8 cellular contexts compared by ENCODE assay signal in the genomic region with DNA sequence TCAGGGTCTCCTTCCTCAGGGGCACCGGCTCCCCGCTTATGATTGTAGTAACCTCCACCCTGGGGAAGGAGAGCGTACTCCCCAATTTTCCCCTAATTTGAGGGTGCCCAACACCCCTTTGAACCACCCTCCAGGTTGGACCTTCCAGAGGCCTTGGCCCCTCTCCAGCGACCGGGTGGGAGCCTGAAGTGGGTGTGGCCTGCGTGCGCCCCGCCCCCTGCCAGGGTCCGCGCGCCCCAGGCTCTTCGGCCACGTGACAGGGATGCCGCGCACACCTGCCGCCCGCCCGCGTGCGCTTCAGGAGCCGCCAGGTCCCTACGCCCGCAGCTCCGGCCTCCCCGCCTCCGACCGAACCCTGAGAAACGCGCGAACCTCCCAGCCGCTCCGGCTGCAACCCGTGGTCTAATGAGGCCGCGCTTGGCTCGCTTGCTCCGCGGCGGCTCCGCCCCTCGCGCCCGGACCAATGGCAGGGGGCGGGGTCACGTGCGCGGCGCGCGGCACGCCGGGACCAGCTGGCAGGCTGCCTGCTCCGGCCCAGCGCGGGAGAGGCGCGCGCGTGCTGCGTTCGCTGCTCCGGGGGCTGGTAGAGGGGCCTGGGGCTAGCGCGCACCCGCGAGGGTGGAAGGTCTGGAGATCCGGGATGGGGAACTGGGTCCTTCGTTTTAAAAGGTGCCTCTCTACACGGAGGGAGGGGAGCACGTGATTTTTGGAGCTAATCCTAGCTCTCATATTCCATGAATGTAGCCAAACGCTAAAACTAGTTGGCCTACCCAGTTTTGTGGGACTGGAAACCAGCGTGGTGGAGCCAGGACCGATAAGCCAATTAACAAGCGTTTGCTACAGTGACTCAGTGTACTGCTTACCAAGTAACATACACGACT. TPM values are rescaled to one million over a fixed set of nuclear protein-coding genes. Genes with fewer than 3 reads are reported as not detected.
A peak's percentile ranks its signal among the peaks of the same experiment; 100 is the strongest.
DNase-seq lines count a peak whose midpoint lies in the region; ATAC-seq and TF ChIP-seq lines count a peak whose summit lies in the region.

FOXRED2 (minus strand) TSS at position 404 of the 881 bp plus-strand sequence. CDS start 618 bp downstream, outside the sequence.

- peak within 1 kb of the TSS; percentile 78 for H2BK15ac ChIP-seq in mesenchymal stem cell (ENCODE audit: low read depth, poor library complexity, severe bottlenecking)

- no peaks in the 10 kb centered on the region for H3K9me3 ChIP-seq in effector memory CD4-positive, alpha-beta T cell (ENCODE audit: control insufficient read depth, low read length)
- no peaks in the 10 kb centered on the region for H3K9me3 ChIP-seq in mesenchymal stem cell (ENCODE audit: control insufficient read depth, low read length)

- no peak within 1 kb of the TSS for H2BK5ac ChIP-seq in mesenchymal stem cell (ENCODE audit: low read depth, low read length, poor library complexity, severe bottlenecking)

- H3K4me3 ChIP-seq in BJ (ENCODE audit: low read depth, low read length) (peak within 1 kb of the TSS; percentile 53), mesenchymal stem cell (ENCODE audit: insufficient read depth in 1 of 2, low read depth in 1 of 2, low read length in 2 of 2) (peak within 1 kb of the TSS; percentile 66 to 76)
- H3K4me3 ChIP-seq in effector memory CD4-positive, alpha-beta T cell (ENCODE audit: insufficient read depth, low read depth, low read length, poor library complexity, severe bottlenecking), result peak within 1 kb of the TSS; percentile 44

- H2BK12ac ChIP-seq in mesenchymal stem cell (ENCODE audit: low read length in 2 of 2), result peak within 1 kb of the TSS; percentile 43 to 79

- peak within 1 kb of the TSS; percentile 15 for H2BK120ac ChIP-seq in mesenchymal stem cell (ENCODE audit: low read depth, low read length)

- TF ChIP-seq CTCF in BJ (IDR thresholded peaks at IDR 0.05; ENCODE audit: insufficient read depth, low read depth, low read length), result no peak

- 11% methylated on average over 75 of the region's 75 CpGs for WGBS in mesenchymal stem cell

- peaks cover 9% of the 10 kb centered on the region for H3K79me1 ChIP-seq in mesenchymal stem cell (replicated peaks; ENCODE audit: low read length, poor library complexity, severe bottlenecking)

- peak within 1 kb of the TSS; percentile 34 for H3K27ac ChIP-seq in effector memory CD4-positive, alpha-beta T cell (ENCODE audit: insufficient read depth, low read length, poor library complexity, severe bottlenecking)
- H3K27ac ChIP-seq in mesenchymal stem cell (ENCODE audit: low read length, poor library complexity, severe bottlenecking), result peak within 1 kb of the TSS; percentile 38

- H2AFZ ChIP-seq in mesenchymal stem cell (ENCODE audit: low read depth, low read length), result peak within 1 kb of the TSS; percentile 77

- H3K14ac ChIP-seq in mesenchymal stem cell (ENCODE audit: low read length in 2 of 2), result peak within 1 kb of the TSS in 1 of 2 experiments; percentile 35

- peak within 1 kb of the TSS; percentile 88 for H4K91ac ChIP-seq in mesenchymal stem cell (ENCODE audit: low read length)

- H3K36me3 ChIP-seq in BJ (ENCODE audit: control insufficient read depth, insufficient read depth, low read length), result peaks cover 2% of the 10 kb centered on the region; the same call in 1 of the 2 replicates
- peaks cover 17% of the 10 kb centered on the region for H3K36me3 ChIP-seq in effector memory CD4-positive, alpha-beta T cell (ENCODE audit: control insufficient read depth, insufficient read depth, low read length)
- H3K36me3 ChIP-seq in mesenchymal stem cell (ENCODE audit: control insufficient read depth in 1 of 2, insufficient read depth in 2 of 2, low read depth in 1 of 2, low read length in 2 of 2), result peaks cover 36 to 39% of the 10 kb centered on the region in 2 experiments

- peak within 1 kb of the TSS; percentile 65 to 94 for H3K4ac ChIP-seq in mesenchymal stem cell (ENCODE audit: low read depth in 1 of 2, low read length in 2 of 2)

- peak within 1 kb of the TSS; percentile 67 to 79 for H3K18ac ChIP-seq in mesenchymal stem cell (ENCODE audit: low read depth in 1 of 2, low read length in 2 of 2)

- POLR2A ChIA-PET in BJ (lab: Charles Lee), result interaction anchor here (0.6 kb wide), 2 partner anchors 226 to 367 kb away, joined by 3 read pairs; no protein-coding TSS in a partner anchor
- POLR2A ChIA-PET in activated CD8-positive, alpha-beta memory T cell treated with anti-CD3 and anti-CD28 coated beads for 36 hours (lab: Charles Lee), result interaction anchor here (0.6 to 2.3 kb wide), 5 partner anchors 12 to 239 kb away, joined by 4 to 13 read pairs (median 4); partner anchors contain the start of gene EIF3D

- peak within 1 kb of the TSS; percentile 90 for H3K4me2 ChIP-seq in mesenchymal stem cell (ENCODE audit: low read length, poor library complexity, severe bottlenecking)

- no peaks in the 10 kb centered on the region for H3K27me3 ChIP-seq in BJ (ENCODE audit: control insufficient read depth, insufficient read depth, low read length)
- H3K27me3 ChIP-seq in effector memory CD4-positive, alpha-beta T cell (replicated peaks; ENCODE audit: control insufficient read depth, insufficient read depth, low read length, poor library complexity, severe bottlenecking), result no peaks in the 10 kb centered on the region
- H3K27me3 ChIP-seq in mesenchymal stem cell (ENCODE audit: control insufficient read depth in 1 of 2, insufficient read depth in 1 of 2, low read length in 2 of 2), result no peaks in the 10 kb centered on the region

- H4K8ac ChIP-seq in mesenchymal stem cell (ENCODE audit: low read length), result peak within 1 kb of the TSS; percentile 99

- DNase-seq in BJ (ENCODE audit: low read depth), result no peak
- peak; percentile 47 for DNase-seq in HS-5 (ENCODE audit: low read depth)
- DNase-seq in NOMO-1 (lab: John Stamatoyannopoulos, UW; ENCODE audit: unreplicated experiment in 2 of 2), result peak; percentile 79 to 88
- peak; percentile 79 to 82 (median 81) for DNase-seq in effector memory CD4-positive, alpha-beta T cell
- DNase-seq in mesenchymal stem cell, result peak; percentile 77
- peak; percentile 82 for DNase-seq in stimulated activated CD8-positive, alpha-beta memory T cell treated with anti-CD3 and anti-CD28 coated beads, Interleukin-12 subunit alpha, Interleukin-12 subunit beta, amount 100 ng/mL, for 4 hours (ENCODE audit: low read depth)

- peaks cover 4% of the 10 kb centered on the region for H3K4me1 ChIP-seq in effector memory CD4-positive, alpha-beta T cell (ENCODE audit: control insufficient read depth, insufficient read depth, low read length, poor library complexity, severe bottlenecking)
- peaks cover 22% of the 10 kb centered on the region for H3K4me1 ChIP-seq in mesenchymal stem cell (ENCODE audit: control insufficient read depth, insufficient read depth, low read depth, low read length)

- ATAC-seq in GM19324 (IDR thresholded peaks at IDR 0.05; ENCODE audit: low FRiP score, unreplicated experiment), result peak; percentile 72

- CTCF ChIA-PET in BJ (lab: Yijun Ruan, JAX), result interaction anchor here (0.7 to 1.0 kb wide), 2 partner anchors 20 to 267 kb away, joined by 3 to 4 read pairs; no protein-coding TSS in a partner anchor
- CTCF ChIA-PET in activated CD8-positive, alpha-beta memory T cell treated with anti-CD3 and anti-CD28 coated beads for 36 hours (lab: Charles Lee), result interaction anchor here (0.7 to 1.2 kb wide), 3 partner anchors 10 to 21 kb away, joined by 3 to 4 read pairs (median 3); no protein-coding TSS in a partner anchor

- peak within 1 kb of the TSS; percentile 62 for H2AK5ac ChIP-seq in mesenchymal stem cell (ENCODE audit: low read length, severe bottlenecking)

- H3K9ac ChIP-seq in mesenchymal stem cell (ENCODE audit: low read length), result peak within 1 kb of the TSS; percentile 79

- no peak within 1 kb of the TSS for H3K23ac ChIP-seq in mesenchymal stem cell (ENCODE audit: low read length in 2 of 2)

RNA-seq across cellular contexts. Expression of gene FOXRED2, which starts in this region (rescaled TPM):
- polyA plus RNA-seq in BJ (2011; rRNA removed), result 1.6 and 3.2 TPM in 2 replicates
- 2.7 and 3.0 TPM in 2 replicates for polyA minus RNA-seq in BJ (2011; rRNA and poly(A)+ RNA removed)
- total RNA-seq in activated CD8-positive, alpha-beta memory T cell treated with anti-CD3 and anti-CD28 coated beads for 36 hours, result 10 to 100 TPM; 25.3 to 26.3 TPM
- polyA plus RNA-seq in mesenchymal stem cell (2013, experiment 1 of 2), result 12.9 TPM
- 12.8 TPM for polyA plus RNA-seq in mesenchymal stem cell (2013, experiment 2 of 2)
